ENCODE assay signal across 24 cellular contexts in genomic region chr4:142443469-142443868, GRCh38.
DNase-seq lines count a peak whose midpoint lies in the region; ATAC-seq, FAIRE-seq and TF ChIP-seq lines count a peak whose summit lies in the region.
"Had no signal": no experiment of that assay in that cellular context is flagged by ENCODE, and none has a peak within 500 bp of the region (broad histone marks: within the 10 kb centered on the region; RNA-seq: fewer than 3 reads in every experiment).

No MANE protein-coding gene starts in this region.

- H3K36me3 Mint-ChIP-seq in H9 (ENCODE audit: insufficient read depth in 1 of 3, low read depth in 3 of 3) = no peaks in the 10 kb centered on the region
- H3K36me3 Mint-ChIP-seq: IgD-negative memory B cell had no signal

- peak; percentile 26 for DNase-seq in activated naive CD4-positive, alpha-beta T cell treated with anti-CD3 and anti-CD28 coated beads, Interleukin-2, amount 50 U/mL, for 16 hours
- no peak for DNase-seq in activated naive CD4-positive, alpha-beta T cell treated with Interleukin-2 at 50 U/mL for 16 hours
- DNase-seq in H9 (peak; percentile 41), GM12878 (ENCODE audit: low read depth, low spot score) (no peak), mesendoderm (peak; percentile 47), frontal cortex (ENCODE audit: low spot score in 2 of 2) (no peak), midbrain (lab: John Stamatoyannopoulos, UW) (no peak), NCI-H187 (lab: John Stamatoyannopoulos, UW) (no peak)
- DNase-seq: COR-L47; GF-D8; Kasumi-1; MM.1S; NCI-H1092; NCI-H1436 treated with DMSO at 0.1 percent for 48 hours; NCI-H2081; NCI-H446 treated with DMSO at 0.1 percent for 48 hours; NCI-H748 treated with DMSO at 0.1 percent for 48 hours; NK-92 treated with Interleukin-12 subunit alpha and Interleukin-12 subunit beta, amount 100 ng/mL, for 24 hours; Right ventricle myocardium superior had no signal

- no peak for TF ChIP-seq POLR2A in GM12878 (IDR thresholded peaks at IDR 0.05; ENCODE audit: low read depth, low read length)

- H3K27me3 ChIP-seq in H9 (ENCODE audit: insufficient read depth, low read length) (no peaks in the 10 kb centered on the region), GM12878 (replicated peaks in 1 of 2; ENCODE audit: control insufficient read depth in 2 of 2, insufficient read depth in 2 of 2, low read length in 1 of 2) (no peaks in the 10 kb centered on the region), mesendoderm (ENCODE audit: insufficient read depth, low read length, poor library complexity) (no peaks in the 10 kb centered on the region)

- H3K23ac ChIP-seq in H9 (ENCODE audit: insufficient read length, low read depth, low read length) (no peak overlapping the region), mesendoderm (ENCODE audit: low read length) (no peak overlapping the region)

- no peak overlapping the region for H3K4me3 Mint-ChIP-seq in H9
- H3K4me3 Mint-ChIP-seq: B cell, IgD-negative memory B cell had no signal

- peak; percentile 41 for ATAC-seq in GM12878

- H3K4me2 ChIP-seq in H9 (ENCODE audit: insufficient read depth, insufficient read length, low read length) (no peak overlapping the region), GM12878 (ENCODE audit: control insufficient read depth, insufficient read depth) (no peak overlapping the region), mesendoderm (ENCODE audit: low read length) (no peak overlapping the region)

- BruUV-seq in GM12878 (replicated peaks; lab: Mats Ljungman, UMichigan) = no TSS peak

- H4K20me1 ChIP-seq in H9 (ENCODE audit: control insufficient read depth, insufficient read depth, insufficient read length) = no peaks in the 10 kb centered on the region
- H4K20me1 ChIP-seq in GM12878 (ENCODE audit: control insufficient read depth, insufficient read depth) = no peaks in the 10 kb centered on the region

- H3K27ac ChIP-seq in H9 (ENCODE audit: insufficient read length, low read depth, low read length) = no peak overlapping the region
- no peak overlapping the region for H3K27ac ChIP-seq in GM12878 (ENCODE audit: control insufficient read depth, insufficient read depth)
- no peak overlapping the region for H3K27ac ChIP-seq in mesendoderm (ENCODE audit: low read depth, low read length)
- H3K27ac ChIP-seq: SK-N-MC had no signal

- H3K56ac ChIP-seq in H9 (ENCODE audit: insufficient read length, low read depth, low read length) (no peak overlapping the region), mesendoderm (ENCODE audit: low read length) (no peak overlapping the region)

- FAIRE-seq in GM12878 (lab: Jason Lieb, UNC) (no peak), frontal cortex (lab: Jason Lieb, UNC) (no peak)
- FAIRE-seq: GM12892, HTR-8/SVneo had no signal

- H3K4me1 ChIP-seq in H9 (ENCODE audit: insufficient read depth, low read length) (no peaks in the 10 kb centered on the region), GM12878 (ENCODE audit: control insufficient read depth, insufficient read depth, low read length) (no peaks in the 10 kb centered on the region), mesendoderm (ENCODE audit: control insufficient read depth, low read depth, low read length) (no peaks in the 10 kb centered on the region)

- no peak overlapping the region for H4K91ac ChIP-seq in H9 (ENCODE audit: insufficient read length, low read depth, low read length)

- no peak overlapping the region for H3K9ac ChIP-seq in H9 (ENCODE audit: extremely low read depth, insufficient read length, low read length)
- no peak overlapping the region for H3K9ac ChIP-seq in GM12878 (ENCODE audit: control insufficient read depth, insufficient read depth, low read length)
- no peak overlapping the region for H3K9ac ChIP-seq in mesendoderm (ENCODE audit: low read length)

- H3K27ac Mint-ChIP-seq in H9 = no peak overlapping the region
- H3K27ac Mint-ChIP-seq: B cell, IgD-negative memory B cell had no signal

- TF ChIP-seq CTCF in H9 (conservative IDR thresholded peaks at IDR 0.05) (peak; percentile 43; the same call in 2 of the 3 replicates), GM12878 (IDR thresholded peaks at IDR 0.05 in 2 of 3, conservative IDR thresholded peaks at IDR 0.05 in 1 of 3; ENCODE audit: control insufficient read depth in 2 of 3, extremely low read depth in 1 of 3, insufficient read depth in 1 of 3, low read depth in 3 of 3, low read length in 3 of 3) (no peak)

- CTCF ChIA-PET in GM12878 (lab: Yijun Ruan, JAX) = no interaction called here

- RAD21 ChIA-PET in GM12878 (lab: Charles Lee; ENCODE audit: unreplicated experiment) = no interaction called here

- POLR2A ChIA-PET in GM12878 (lab: Charles Lee) = no interaction called here

- H2BK5ac ChIP-seq in H9 (ENCODE audit: insufficient read length, low read length) (no peak overlapping the region), mesendoderm (ENCODE audit: low read length) (no peak overlapping the region)

- no peak overlapping the region for H3K4ac ChIP-seq in H9 (ENCODE audit: low read depth, low read length)
- no peak overlapping the region for H3K4ac ChIP-seq in mesendoderm (ENCODE audit: low read depth, low read length)

- H2BK20ac ChIP-seq in H9 (ENCODE audit: low read depth, low read length, poor library complexity, severe bottlenecking) = no peak overlapping the region

- no peaks in the 10 kb centered on the region for H3K79me2 ChIP-seq in H9 (ENCODE audit: insufficient read depth, low read length)
- no peaks in the 10 kb centered on the region for H3K79me2 ChIP-seq in GM12878 (ENCODE audit: control insufficient read depth, insufficient read depth, low read length)
- H3K79me2 ChIP-seq in mesendoderm (ENCODE audit: control insufficient read depth, insufficient read depth, low read length) = no peaks in the 10 kb centered on the region

- no peak overlapping the region for H2AK5ac ChIP-seq in H9 (ENCODE audit: insufficient read length, low read length)
- no peak overlapping the region for H2AK5ac ChIP-seq in mesendoderm (ENCODE audit: low read length)

- in situ Hi-C loops in GM12878 (cut with MboI) = no loop called here

- intact Hi-C loops in GM12878 (cut with micrococcal nuclease; ENCODE audit: unreplicated experiment) = no loop called here

- H3K27me3 Mint-ChIP-seq in H9 (ENCODE audit: low read depth) = no peaks in the 10 kb centered on the region
- H3K27me3 Mint-ChIP-seq: B cell, IgD-negative memory B cell had no signal

- H2BK12ac ChIP-seq in H9 (ENCODE audit: insufficient read length, low read depth, low read length) = no peak overlapping the region

- H2BK15ac ChIP-seq in H9 (ENCODE audit: low read depth, low read length) (no peak overlapping the region), mesendoderm (replicated peaks; ENCODE audit: low read depth) (no peak overlapping the region)

- WGBS in H9 (ENCODE audit: extremely low coverage, insufficient read length, low lambda C conversion rate) = no CpG with 5 or more reads among the region's 5 CpGs
- WGBS in GM12878 (ENCODE audit: insufficient coverage, insufficient replicate concordance, low lambda C conversion rate, missing lambda C conversion rate) = 47% methylated on average over 5 of the region's 5 CpGs
- WGBS in mesendoderm (ENCODE audit: extremely low coverage, insufficient coverage, low lambda C conversion rate) = no CpG with 5 or more reads among the region's 5 CpGs

- H3K9me3 ChIP-seq in H9 (ENCODE audit: control insufficient read depth, low read depth, low read length) (no peaks in the 10 kb centered on the region), GM12878 (replicated peaks; ENCODE audit: control insufficient read depth, insufficient read depth, low read length) (no peaks in the 10 kb centered on the region)

- no peak for TF ChIP-seq EP300 in GM12878 (IDR thresholded peaks at IDR 0.05; ENCODE audit: borderline replicate concordance in 1 of 2, control insufficient read depth in 1 of 2, low read depth in 2 of 2, low read length in 2 of 2)

- H4K8ac ChIP-seq in H9 (replicated peaks; ENCODE audit: insufficient read length, low read depth, low read length) (no peak overlapping the region), mesendoderm (ENCODE audit: low read depth, low read length) (no peak overlapping the region)

- H3K14ac ChIP-seq in H9 (ENCODE audit: insufficient read depth, low read length) = no peak overlapping the region

- no peaks in the 10 kb centered on the region for H3K23me2 ChIP-seq in H9 (ENCODE audit: insufficient read length, low read depth, low read length, poor library complexity, severe bottlenecking)

- H2AFZ ChIP-seq in H9 (ENCODE audit: low read length) (no peak overlapping the region), GM12878 (ENCODE audit: control insufficient read depth, low read depth, low read length) (no peak overlapping the region)

- H4K5ac ChIP-seq in H9 (ENCODE audit: insufficient read length, low read depth, low read length) (no peak overlapping the region), mesendoderm (ENCODE audit: low read length) (no peak overlapping the region)

- H2BK120ac ChIP-seq in H9 (ENCODE audit: low read depth, low read length, poor library complexity, severe bottlenecking) (no peak overlapping the region), mesendoderm (ENCODE audit: low read depth, low read length) (no peak overlapping the region)

- H3K9me3 Mint-ChIP-seq in H9 = no peaks in the 10 kb centered on the region; a peak in 1 of 5 replicates

- no peak overlapping the region for H3T11ph ChIP-seq in H9 (ENCODE audit: low read length)

- no peaks in the 10 kb centered on the region for H3K79me1 ChIP-seq in H9 (ENCODE audit: insufficient read depth, low read depth, low read length, poor library complexity, severe bottlenecking)
- H3K79me1 ChIP-seq in mesendoderm (ENCODE audit: low read length) = no peaks in the 10 kb centered on the region

- H3K4me3 ChIP-seq in GM12878 (no peak overlapping the region), mesendoderm (ENCODE audit: low read length) (no peak overlapping the region)
- H3K4me3 ChIP-seq: SK-N-MC had no signal

- TF ChIP-seq RAD21 in GM12878 (IDR thresholded peaks at IDR 0.05; ENCODE audit: insufficient read depth, low read depth, low read length) = no peak

- SMC1A ChIA-PET in GM12878 (lab: Charles Lee; ENCODE audit: uncharacterized antibody, unreplicated experiment) = interaction anchor here (0.8 to 1.5 kb wide), 3 partner anchors 29 to 89 kb away, joined by 3 read pairs; no protein-coding TSS in a partner anchor

- H3K18ac ChIP-seq in H9 (ENCODE audit: insufficient read length, low read depth, low read length) (no peak overlapping the region), mesendoderm (ENCODE audit: low read length) (no peak overlapping the region)

- no peaks in the 10 kb centered on the region for H3K36me3 ChIP-seq in GM12878 (ENCODE audit: control insufficient read depth in 2 of 2, insufficient read depth in 2 of 2, low read length in 1 of 2)
- no peaks in the 10 kb centered on the region for H3K36me3 ChIP-seq in mesendoderm (ENCODE audit: control insufficient read depth, insufficient read depth, low read length)

- peaks cover 4 to 13% of the 10 kb centered on the region in 2 experiments for H3K4me1 Mint-ChIP-seq in H9
- H3K4me1 Mint-ChIP-seq: B cell, IgD-negative memory B cell had no signal

TF ChIP-seq in GM12878, 131 proteins besides CTCF, POLR2A, EP300 and RAD21 (continues in another document):
- TF ChIP-seq MAX (IDR thresholded peaks at IDR 0.05; ENCODE audit: low read depth, low read length) = no peak
- TF ChIP-seq MTA3 (IDR thresholded peaks at IDR 0.05; ENCODE audit: borderline replicate concordance, low read length) = no peak
- no peak for TF ChIP-seq ZBED1 (IDR thresholded peaks at IDR 0.05; ENCODE audit: borderline replicate concordance)

Comparison
In these comparisons a context has a peak if more than half of its experiments do, and no peak if none do; other contexts are left out.
1. DNase-seq: peak in activated naive CD4-positive, alpha-beta T cell treated with anti-CD3 and anti-CD28 coated beads, Interleukin-2, amount 50 U/mL, for 16 hours (single experiment), H9 (single experiment) and mesendoderm (single experiment); none in activated naive CD4-positive, alpha-beta T cell treated with Interleukin-2 at 50 U/mL for 16 hours (single experiment), GM12878 (single experiment), frontal cortex (0 of 2), midbrain (single experiment) and NCI-H187 (0 of 2).